ENCODE assay signal across 20 cellular contexts in genomic region chr4:23667659-23668058, GRCh38.
A peak's percentile ranks its signal among the peaks of the same experiment; 100 is the strongest.
DNase-seq lines count a peak whose midpoint lies in the region; ATAC-seq, FAIRE-seq and TF ChIP-seq lines count a peak whose summit lies in the region.
"Had no signal": no experiment of that assay in that cellular context is flagged by ENCODE, and none has a peak within 500 bp of the region (broad histone marks: within the 10 kb centered on the region; RNA-seq: fewer than 3 reads in every experiment).

No MANE protein-coding gene starts in this region.

- no peak for TF ChIP-seq RAD21 in A549 (conservative IDR thresholded peaks at IDR 0.05 in 1 of 2, IDR thresholded peaks at IDR 0.05 in 1 of 2)
- TF ChIP-seq RAD21 in IMR-90 (IDR thresholded peaks at IDR 0.05; ENCODE audit: low read length) = no peak

- dilution Hi-C loops in IMR-90 (cut with HindIII; ENCODE audit: low sequenced_read_pairs, unreplicated experiment) = no loop called here

- H2AK9ac ChIP-seq in IMR-90 (replicated peaks; ENCODE audit: low read depth, low read length, poor library complexity) = no peak overlapping the region

- no peak overlapping the region for H3K27ac ChIP-seq in A549
- H3K27ac ChIP-seq in IMR-90 (ENCODE audit: insufficient read depth, low read length) = no peak overlapping the region
- peak overlapping the region; percentile 16 for H3K27ac ChIP-seq in trophoblast cell (ENCODE audit: low read depth, low read length)
- no peak overlapping the region for H3K27ac ChIP-seq in right cardiac atrium (ENCODE audit: low read length)
- H3K27ac ChIP-seq: BLaER1 treated with 17β-estradiol and CSF1 and Interleukin-3, amounts not matched to agents 10 nM and 100 nM; C4-2B had no signal

- H3K4me1 ChIP-seq in A549 = no peaks in the 10 kb centered on the region
- H3K4me1 ChIP-seq in IMR-90 (ENCODE audit: control insufficient read depth, insufficient read depth, low read length) = no peaks in the 10 kb centered on the region
- H3K4me1 ChIP-seq in trophoblast cell (ENCODE audit: control insufficient read depth in 1 of 2, insufficient read depth in 2 of 2, low read length in 2 of 2) = peaks cover 3 to 6% of the 10 kb centered on the region in 2 experiments
- H3K4me1 ChIP-seq in right cardiac atrium (ENCODE audit: control insufficient read depth, insufficient read depth, low read length) = no peaks in the 10 kb centered on the region
- H3K4me1 ChIP-seq: BLaER1 treated with 17β-estradiol and CSF1 and Interleukin-3, amounts not matched to agents 10 nM and 100 nM; Caco-2 had no signal

- no peak overlapping the region for H3K56ac ChIP-seq in IMR-90 (ENCODE audit: extremely low read depth, insufficient read depth, low read length)

- TF ChIP-seq EP300 in A549 (IDR thresholded peaks at IDR 0.05) = no peak

- no peak overlapping the region for H4K91ac ChIP-seq in IMR-90 (ENCODE audit: insufficient read depth, low read depth, low read length)
- H4K91ac ChIP-seq in trophoblast cell (ENCODE audit: low read depth, low read length) = no peak overlapping the region

- FAIRE-seq in A549 (lab: Jason Lieb, UNC) = no peak
- FAIRE-seq: A204.1, D721Med, G401.6, GM12891, GM19239 had no signal

- H2BK20ac ChIP-seq in IMR-90 (ENCODE audit: low read depth, low read length) = no peak overlapping the region

- no peak overlapping the region for H4K12ac ChIP-seq in trophoblast cell (ENCODE audit: low read depth, low read length)

- no TSS peak for BruUV-seq in IMR-90 (replicated peaks; lab: Mats Ljungman, UMichigan)

- no peak overlapping the region for H3K14ac ChIP-seq in IMR-90 (replicated peaks; ENCODE audit: low read depth, low read length)
- H3K14ac ChIP-seq in trophoblast cell (ENCODE audit: low read length) = no peak overlapping the region

- H3K9me3 ChIP-seq in A549 = no peaks in the 10 kb centered on the region
- H3K9me3 ChIP-seq in IMR-90 (ENCODE audit: control insufficient read depth, insufficient read depth, low read length) = no peaks in the 10 kb centered on the region
- peaks cover 3% of the 10 kb centered on the region for H3K9me3 ChIP-seq in trophoblast cell (ENCODE audit: insufficient read depth, low read depth, low read length)
- H3K9me3 ChIP-seq in right cardiac atrium (ENCODE audit: control insufficient read depth, low read length) = no peaks in the 10 kb centered on the region
- H3K9me3 ChIP-seq: BLaER1 treated with 17β-estradiol and CSF1 and Interleukin-3, amounts not matched to agents 10 nM and 100 nM; Caco-2 had no signal

- no peaks in the 10 kb centered on the region for H3K9me1 ChIP-seq in IMR-90 (ENCODE audit: insufficient read depth, low read length)

- H2AK5ac ChIP-seq in IMR-90 (ENCODE audit: low read depth, low read length) (no peak overlapping the region), trophoblast cell (ENCODE audit: low read length) (no peak overlapping the region)

- no peak overlapping the region for H3K23ac ChIP-seq in IMR-90 (ENCODE audit: low read depth, low read length)
- H3K23ac ChIP-seq in trophoblast cell (ENCODE audit: low read length) = no peak overlapping the region

- TF ChIP-seq CTCF in A549 (IDR thresholded peaks at IDR 0.05) (no peak), IMR-90 (conservative IDR thresholded peaks at IDR 0.05; ENCODE audit: low read depth, low read length) (no peak)

- no peak overlapping the region for H2BK15ac ChIP-seq in IMR-90 (ENCODE audit: low read depth, low read length)

- H3K4ac ChIP-seq in IMR-90 (ENCODE audit: low read depth, low read length) = no peak overlapping the region
- H3K4ac ChIP-seq in trophoblast cell (ENCODE audit: low read depth, low read length) = no peak overlapping the region

- ATAC-seq in A549 = no peak
- ATAC-seq in IMR-90 (ENCODE audit: low read depth) = no peak
- no peak for ATAC-seq in right cardiac atrium
- no peak for ATAC-seq in Right ventricle myocardium inferior
- ATAC-seq: CD8-positive, alpha-beta T cell had no signal

- H3K79me1 ChIP-seq in IMR-90 (ENCODE audit: low read depth in 1 of 2, low read length in 2 of 2) (no peaks in the 10 kb centered on the region), trophoblast cell (ENCODE audit: low read length) (peaks cover 5% of the 10 kb centered on the region)

- H3K36me3 ChIP-seq in IMR-90 (ENCODE audit: control insufficient read depth, insufficient read depth, low read length) = no peaks in the 10 kb centered on the region
- H3K36me3 ChIP-seq in trophoblast cell (ENCODE audit: control insufficient read depth in 1 of 2, insufficient read depth in 2 of 2, low read length in 2 of 2) = no peaks in the 10 kb centered on the region
- H3K36me3 ChIP-seq: BLaER1 treated with 17β-estradiol and CSF1 and Interleukin-3, amounts not matched to agents 10 nM and 100 nM had no signal

- in situ Hi-C loops in IMR-90 (cut with MboI; ENCODE audit: low sequenced_read_pairs) = no loop called here

- no peaks in the 10 kb centered on the region for H3K79me2 ChIP-seq in trophoblast cell (ENCODE audit: control insufficient read depth, insufficient read depth, low read length, poor library complexity)

- CTCF ChIA-PET in A549 (lab: Yijun Ruan, JAX) (no interaction called here), IMR-90 (lab: Yijun Ruan, JAX) (no interaction called here)

- H4K8ac ChIP-seq in IMR-90 (ENCODE audit: low read depth in 2 of 2, low read length in 2 of 2) = no peak overlapping the region
- no peak overlapping the region for H4K8ac ChIP-seq in trophoblast cell (ENCODE audit: low read depth, low read length)

- intact Hi-C loops in IMR-90 (cut with micrococcal nuclease) (loop anchor here (1.0 kb wide), 1 partner anchor 32 kb away; no protein-coding TSS in a partner anchor), right cardiac atrium (cut with DNase I) (no loop called here), Right ventricle myocardium inferior (cut with DNase I) (no loop called here)

- WGBS in A549 (ENCODE audit: missing lambda C conversion rate) = 6% methylated on average over 3 of the region's 3 CpGs
- WGBS in IMR-90 (ENCODE audit: extremely low coverage in 2 of 2, insufficient read length in 1 of 2), 2 experiments = 44% methylated on average over 2 of the region's 3 CpGs; no CpG with 5 or more reads in 1 of the 2 experiments
- WGBS in trophoblast cell (ENCODE audit: extremely low coverage, insufficient coverage, insufficient read length) = no CpG with 5 or more reads among the region's 3 CpGs
- 86% methylated on average over 3 of the region's 3 CpGs for WGBS in right cardiac atrium

- H2BK120ac ChIP-seq in IMR-90 (ENCODE audit: low read depth, low read length) = no peak overlapping the region
- H2BK120ac ChIP-seq in trophoblast cell (ENCODE audit: insufficient read depth, low read length, poor library complexity) = no peak overlapping the region

- no peak for TF ChIP-seq POLR2A in A549 (IDR thresholded peaks at IDR 0.05; ENCODE audit: low read length)
- TF ChIP-seq POLR2A in IMR-90 (IDR thresholded peaks at IDR 0.05; ENCODE audit: low read depth, low read length) = no peak

- H3K4me2 ChIP-seq in A549 (no peak overlapping the region), IMR-90 (ENCODE audit: low read depth, low read length) (no peak overlapping the region), trophoblast cell (ENCODE audit: low read length) (no peak overlapping the region)
- H3K4me2 ChIP-seq: BLaER1 treated with 17β-estradiol and CSF1 and Interleukin-3, amounts not matched to agents 10 nM and 100 nM had no signal

- H2BK5ac ChIP-seq in IMR-90 (ENCODE audit: low read depth, low read length, poor library complexity, severe bottlenecking) = no peak overlapping the region
- no peak overlapping the region for H2BK5ac ChIP-seq in trophoblast cell (ENCODE audit: low read depth, low read length, poor library complexity)

- H3K27me3 ChIP-seq in IMR-90 (ENCODE audit: control insufficient read depth, insufficient read depth, low read length) = no peaks in the 10 kb centered on the region
- H3K27me3 ChIP-seq in trophoblast cell (ENCODE audit: insufficient read depth, low read length) = no peaks in the 10 kb centered on the region
- no peaks in the 10 kb centered on the region for H3K27me3 ChIP-seq in right cardiac atrium (ENCODE audit: control insufficient read depth, insufficient read depth)
- H3K27me3 ChIP-seq: BLaER1 treated with 17β-estradiol and CSF1 and Interleukin-3, amounts not matched to agents 10 nM and 100 nM had no signal

- H3K18ac ChIP-seq in IMR-90 (ENCODE audit: low read depth, low read length) (no peak overlapping the region), trophoblast cell (ENCODE audit: low read length) (no peak overlapping the region)

- H4K5ac ChIP-seq in IMR-90 (ENCODE audit: low read depth, low read length) = no peak overlapping the region

- H2AFZ ChIP-seq in IMR-90 (replicated peaks; ENCODE audit: low read length, poor library complexity) (no peak overlapping the region), trophoblast cell (ENCODE audit: insufficient read depth, low read length, poor library complexity) (no peak overlapping the region)

- DNase-seq in A549 (ENCODE audit: low read depth in 1 of 2, low spot score in 1 of 2) (no peak), IMR-90 (no peak), trophoblast cell (no peak), right cardiac atrium (no peak), Right ventricle myocardium inferior (ENCODE audit: missing footprints) (no peak)
- DNase-seq: 8988T; AML-193; Caco-2; Calu3; CD4-positive, alpha-beta T cell; CD8-positive, alpha-beta T cell; DMS79 treated with DMSO at 0.1 percent for 48 hours; GF-D8 had no signal

- no peak overlapping the region for H2BK12ac ChIP-seq in trophoblast cell (ENCODE audit: low read length)

- H3K4me3 ChIP-seq in A549 = no peak overlapping the region
- H3K4me3 ChIP-seq in IMR-90 (ENCODE audit: insufficient read depth, low read depth, low read length) = no peak overlapping the region
- H3K4me3 ChIP-seq in trophoblast cell (ENCODE audit: low read depth, low read length) = no peak overlapping the region
- H3K4me3 ChIP-seq in right cardiac atrium (ENCODE audit: low read length) = no peak overlapping the region
- H3K4me3 ChIP-seq: BLaER1 treated with 17β-estradiol and CSF1 and Interleukin-3, amounts not matched to agents 10 nM and 100 nM had no signal

- H4K20me1 ChIP-seq in IMR-90 (ENCODE audit: insufficient read depth, low read length) = no peaks in the 10 kb centered on the region
- H4K20me1 ChIP-seq: BLaER1 treated with 17β-estradiol and CSF1 and Interleukin-3, amounts not matched to agents 10 nM and 100 nM had no signal

- POLR2A ChIA-PET in A549 (lab: Yijun Ruan, JAX) (no interaction called here), IMR-90 (lab: Charles Lee; ENCODE audit: unreplicated experiment) (no interaction called here)

- H3K9ac ChIP-seq in IMR-90 (ENCODE audit: low read depth, low read length) = no peak overlapping the region
- H3K9ac ChIP-seq in trophoblast cell (ENCODE audit: low read length) = no peak overlapping the region
- H3K9ac ChIP-seq: BLaER1 treated with 17β-estradiol and CSF1 and Interleukin-3, amounts not matched to agents 10 nM and 100 nM had no signal

TF ChIP-seq in A549, 52 proteins besides CTCF, POLR2A, EP300 and RAD21:
- TF ChIP-seq HEYL (CRISPR knock-in tag; IDR thresholded peaks at IDR 0.05) (no peak), MAFK (IDR thresholded peaks at IDR 0.05; ENCODE audit: partially characterized antibody) (peak; percentile 72)
TF ChIP-seq in A549: peak in this region for 1.

TF ChIP-seq in IMR-90, 13 proteins besides CTCF, POLR2A, EP300 and RAD21 (continues in another document):
- TF ChIP-seq BHLHE40 (IDR thresholded peaks at IDR 0.05; ENCODE audit: low read depth, low read length) (no peak), MAFK (IDR thresholded peaks at IDR 0.05; ENCODE audit: low read depth, low read length) (peak; percentile 82), MXI1 (IDR thresholded peaks at IDR 0.05; ENCODE audit: borderline replicate concordance, low read depth, low read length) (no peak)
